ENCODE assay signal across 12 cellular contexts in genomic region chr5:171850354-171850947, GRCh38.
DNase-seq lines count a peak whose midpoint lies in the region; TF ChIP-seq lines count a peak whose summit lies in the region.
"Had no signal": no experiment of that assay in that cellular context is flagged by ENCODE, and none has a peak within 500 bp of the region (broad histone marks: within the 10 kb centered on the region; RNA-seq: fewer than 3 reads in every experiment).

No MANE protein-coding gene starts in this region.

- H3K9me3 ChIP-seq in liver (ENCODE audit: control insufficient read depth in 4 of 4, low read length in 3 of 4) = no peaks in the 10 kb centered on the region
- H3K9me3 ChIP-seq: upper lobe of left lung had no signal

- WGBS in liver = 87% methylated on average over 9 of the region's 9 CpGs

- H3K27me3 ChIP-seq in liver (ENCODE audit: control insufficient read depth in 4 of 4, insufficient read depth in 4 of 4, low read length in 3 of 4) = no peaks in the 10 kb centered on the region
- H3K27me3 ChIP-seq: upper lobe of left lung had no signal

- H3K27ac ChIP-seq in liver (ENCODE audit: low read depth in 1 of 2, low read length in 2 of 2) = no peak overlapping the region
- H3K27ac ChIP-seq: skin epidermis, upper lobe of left lung had no signal

- no peak overlapping the region for H3K27ac Mint-ChIP-seq in activated CD4-positive, alpha-beta T cell treated with anti-CD3 and anti-CD28 coated beads, Interleukin-2, amount 10 ng/mL, durations not matched to agents 24 days and 14 days
- H3K27ac Mint-ChIP-seq: activated CD8-positive, alpha-beta memory T cell treated with anti-CD3 and anti-CD28 coated beads, Interleukin-2, amount 10 ng/mL, durations not matched to agents 7 days and 5 days had no signal

- DNase-seq in ELF-1 (ENCODE audit: low read depth, low spot score) (peak; percentile 81), KBM-7 (peak; percentile 62), astrocyte of the spinal cord (ENCODE audit: low read depth, low spot score) (no peak), amniotic stem cell (lab: John Stamatoyannopoulos, UW) (no peak), putamen (ENCODE audit: low spot score) (no peak), glomerular visceral epithelial cell (ENCODE audit: extremely low spot score) (no peak)
- DNase-seq in activated CD4-positive, alpha-beta T cell treated with anti-CD3 and anti-CD28 coated beads, Interleukin-2, amount 10 ng/mL, durations not matched to agents 24 days and 14 days = no peak
- DNase-seq: activated CD8-positive, alpha-beta memory T cell treated with anti-CD3 and anti-CD28 coated beads, Interleukin-2, amount 10 ng/mL, durations not matched to agents 7 days and 5 days; KG1; upper lobe of left lung had no signal

- no peaks in the 10 kb centered on the region for H3K36me3 Mint-ChIP-seq in activated CD4-positive, alpha-beta T cell treated with anti-CD3 and anti-CD28 coated beads, Interleukin-2, amount 10 ng/mL, durations not matched to agents 24 days and 14 days (ENCODE audit: low read depth)
- H3K36me3 Mint-ChIP-seq: activated CD8-positive, alpha-beta memory T cell treated with anti-CD3 and anti-CD28 coated beads, Interleukin-2, amount 10 ng/mL, durations not matched to agents 7 days and 5 days had no signal

- H3K9ac ChIP-seq in liver (ENCODE audit: low read depth in 1 of 2, low read length in 2 of 2) = no peak overlapping the region

- intact Hi-C loops in activated CD4-positive, alpha-beta T cell treated with anti-CD3 and anti-CD28 coated beads, Interleukin-2, amount 10 ng/mL, durations not matched to agents 24 days and 14 days (cut with micrococcal nuclease) = no loop called here

- in situ Hi-C loops in KBM-7 (cut with MboI; ENCODE audit: low pct_unique_long_range_greater_than_20kb, low sequenced_read_pairs) = no loop called here
- in situ Hi-C loops in astrocyte of the spinal cord (cut with HindIII; ENCODE audit: low sequenced_read_pairs) = no loop called here

- H3K4me3 ChIP-seq in astrocyte of the spinal cord (ENCODE audit: low read depth, low read length) (no peak overlapping the region), liver (ENCODE audit: low read depth in 1 of 3, low read length in 3 of 3) (no peak overlapping the region)
- H3K4me3 ChIP-seq: skin epidermis, upper lobe of left lung had no signal

- TF ChIP-seq CTCF in astrocyte of the spinal cord (IDR thresholded peaks at IDR 0.05; ENCODE audit: low read depth, low read length) (peak; percentile 29), liver (IDR thresholded peaks at IDR 0.05; ENCODE audit: low read depth, low read length, missing input control) (no peak)

- no peak overlapping the region for H3K4me3 Mint-ChIP-seq in activated CD4-positive, alpha-beta T cell treated with anti-CD3 and anti-CD28 coated beads, Interleukin-2, amount 10 ng/mL, durations not matched to agents 24 days and 14 days
- H3K4me3 Mint-ChIP-seq: activated CD8-positive, alpha-beta memory T cell treated with anti-CD3 and anti-CD28 coated beads, Interleukin-2, amount 10 ng/mL, durations not matched to agents 7 days and 5 days had no signal

- H3K4me1 Mint-ChIP-seq in activated CD4-positive, alpha-beta T cell treated with anti-CD3 and anti-CD28 coated beads, Interleukin-2, amount 10 ng/mL, durations not matched to agents 24 days and 14 days = peaks cover 2% of the 10 kb centered on the region

- no peaks in the 10 kb centered on the region for H3K4me1 ChIP-seq in liver (ENCODE audit: control insufficient read depth in 4 of 4, insufficient read depth in 4 of 4, low read length in 3 of 4)
- H3K4me1 ChIP-seq: upper lobe of left lung had no signal

- no peaks in the 10 kb centered on the region for H3K27me3 Mint-ChIP-seq in activated CD4-positive, alpha-beta T cell treated with anti-CD3 and anti-CD28 coated beads, Interleukin-2, amount 10 ng/mL, durations not matched to agents 24 days and 14 days
- H3K27me3 Mint-ChIP-seq: activated CD8-positive, alpha-beta memory T cell treated with anti-CD3 and anti-CD28 coated beads, Interleukin-2, amount 10 ng/mL, durations not matched to agents 7 days and 5 days had no signal

- no peaks in the 10 kb centered on the region for H3K9me3 Mint-ChIP-seq in activated CD4-positive, alpha-beta T cell treated with anti-CD3 and anti-CD28 coated beads, Interleukin-2, amount 10 ng/mL, durations not matched to agents 24 days and 14 days

- H3K36me3 ChIP-seq in liver (ENCODE audit: control insufficient read depth in 4 of 4, insufficient read depth in 3 of 4, low read depth in 1 of 4, low read length in 3 of 4) = no peaks in the 10 kb centered on the region
- H3K36me3 ChIP-seq: upper lobe of left lung had no signal

- peak; percentile 34 to 59 for TF ChIP-seq RAD21 in liver (IDR thresholded peaks at IDR 0.05)

TF ChIP-seq in liver, 16 proteins besides CTCF, POLR2A, EP300 and RAD21:
- TF ChIP-seq FOXA1 (IDR thresholded peaks at IDR 0.05) (no peak), HNF4G (IDR thresholded peaks at IDR 0.05) (no peak), ATF3 (IDR thresholded peaks at IDR 0.05) (no peak), REST (IDR thresholded peaks at IDR 0.05) (no peak), GABPA (IDR thresholded peaks at IDR 0.05 in 1 of 2, conservative IDR thresholded peaks at IDR 0.05 in 1 of 2) (no peak), HNF4A (conservative IDR thresholded peaks at IDR 0.05) (no peak), ZBTB33 (IDR thresholded peaks at IDR 0.05) (no peak), TAF1 (conservative IDR thresholded peaks at IDR 0.05) (no peak), NR2F2 (IDR thresholded peaks at IDR 0.05) (no peak), JUND (IDR thresholded peaks at IDR 0.05) (no peak), SP1 (IDR thresholded peaks at IDR 0.05) (no peak), EGR1 (IDR thresholded peaks at IDR 0.05; ENCODE audit: low read depth in 2 of 2) (no peak), YY1 (IDR thresholded peaks at IDR 0.05) (no peak), FOXA2 (IDR thresholded peaks at IDR 0.05) (no peak), MAX (IDR thresholded peaks at IDR 0.05) (no peak), RXRA (IDR thresholded peaks at IDR 0.05) (no peak)

Comparison
In these comparisons a context has a peak if more than half of its experiments do, and no peak if none do; other contexts are left out.
1. DNase-seq: peak in ELF-1 (single experiment) and KBM-7 (single experiment); none in astrocyte of the spinal cord (single experiment), activated CD4-positive, alpha-beta T cell treated with anti-CD3 and anti-CD28 coated beads, Interleukin-2, amount 10 ng/mL, durations not matched to agents 24 days and 14 days (single experiment), amniotic stem cell (single experiment), putamen (single experiment) and glomerular visceral epithelial cell (single experiment).